In genomic region chr11:66391322-66391721, GRCh38 we compare ENCODE assay signal across 32 cellular contexts. TPM values are rescaled to one million over a fixed set of nuclear protein-coding genes. Genes with fewer than 3 reads are reported as not detected.
"Had no signal": no experiment of that assay in that cellular context is flagged by ENCODE, and none has a peak within 500 bp of the region (broad histone marks: within the 10 kb centered on the region; RNA-seq: fewer than 3 reads in every experiment).

No MANE protein-coding gene starts in this region.

- H3K36me3 ChIP-seq: colonic mucosa, gastrocnemius medialis, sigmoid colon, thoracic aorta, transverse colon, upper lobe of right lung, uterus had no signal

- H3K9me3 Mint-ChIP-seq: dendritic cell treated with granulocyte-macrophage colony-stimulating factor and Interleukin-4, amounts not matched to agents 40 ng/mL and 50 ng/mL, for 4 days; endodermal cell; mesothelial cell of epicardium; naive thymus-derived CD8-positive, alpha-beta T cell; stimulated activated effector memory CD8-positive, alpha-beta T cell treated with anti-CD3 and anti-CD28 coated beads, Interleukin-12 subunit alpha, Interleukin-12 subunit beta, amount 100 ng/mL, for 72 hours; stimulated activated naive CD8-positive, alpha-beta T cell treated with anti-CD3 and anti-CD28 coated beads, Interleukin-15, Interleukin-2, amounts not matched to agents 100 ng/mL and 50 ng/mL, for 24 hours had no signal

- H3K27ac ChIP-seq: colonic mucosa, epithelial cell of prostate, gastrocnemius medialis, psoas muscle, sigmoid colon, thoracic aorta, transverse colon, upper lobe of right lung, uterus had no signal

- FAIRE-seq: kidney had no signal

- H3K4me3 ChIP-seq: colonic mucosa, gastrocnemius medialis, lung, mucosa of descending colon, psoas muscle, sigmoid colon, thoracic aorta, transverse colon, upper lobe of right lung, uterus had no signal

- ATAC-seq: esophagus mucosa; gastrocnemius medialis; left lobe of liver; mucosa of descending colon; naive thymus-derived CD8-positive, alpha-beta T cell; psoas muscle; right cardiac atrium; stimulated activated effector memory CD8-positive, alpha-beta T cell treated with anti-CD3 and anti-CD28 coated beads, Interleukin-12 subunit alpha, Interleukin-12 subunit beta, amount 100 ng/mL, for 72 hours; upper lobe of right lung had no signal

- H3K36me3 Mint-ChIP-seq: mesothelial cell of epicardium; naive thymus-derived CD8-positive, alpha-beta T cell; stimulated activated effector memory CD8-positive, alpha-beta T cell treated with anti-CD3 and anti-CD28 coated beads, Interleukin-12 subunit alpha, Interleukin-12 subunit beta, amount 100 ng/mL, for 72 hours had no signal

- H3K4me3 Mint-ChIP-seq: dendritic cell treated with granulocyte-macrophage colony-stimulating factor and Interleukin-4, amounts not matched to agents 40 ng/mL and 50 ng/mL, for 4 days; endodermal cell; mesothelial cell of epicardium; naive thymus-derived CD8-positive, alpha-beta T cell; nephron progenitor cell; stimulated activated effector memory CD8-positive, alpha-beta T cell treated with anti-CD3 and anti-CD28 coated beads, Interleukin-12 subunit alpha, Interleukin-12 subunit beta, amount 100 ng/mL, for 72 hours; stimulated activated naive CD8-positive, alpha-beta T cell treated with anti-CD3 and anti-CD28 coated beads, Interleukin-15, Interleukin-2, amounts not matched to agents 100 ng/mL and 50 ng/mL, for 24 hours had no signal

- H3K27me3 ChIP-seq: colonic mucosa, gastrocnemius medialis, sigmoid colon, uterus had no signal

- H3K27me3 Mint-ChIP-seq: stimulated activated naive CD8-positive, alpha-beta T cell treated with anti-CD3 and anti-CD28 coated beads, Interleukin-15, Interleukin-2, amounts not matched to agents 100 ng/mL and 50 ng/mL, for 24 hours had no signal

- H3K4me1 ChIP-seq: colonic mucosa, uterus had no signal

- H3K27ac Mint-ChIP-seq: dendritic cell treated with granulocyte-macrophage colony-stimulating factor and Interleukin-4, amounts not matched to agents 40 ng/mL and 50 ng/mL, for 4 days; endodermal cell; mesothelial cell of epicardium; naive thymus-derived CD8-positive, alpha-beta T cell; nephron progenitor cell; stimulated activated effector memory CD8-positive, alpha-beta T cell treated with anti-CD3 and anti-CD28 coated beads, Interleukin-12 subunit alpha, Interleukin-12 subunit beta, amount 100 ng/mL, for 72 hours; stimulated activated naive CD8-positive, alpha-beta T cell treated with anti-CD3 and anti-CD28 coated beads, Interleukin-15, Interleukin-2, amounts not matched to agents 100 ng/mL and 50 ng/mL, for 24 hours had no signal

- DNase-seq: colonic mucosa; effector CD8-positive, alpha-beta T cell; endodermal cell; foreskin fibroblast; gastrocnemius medialis; head of caudate nucleus; kidney; mesenchymal stem cell; mucosa of descending colon; naive thymus-derived CD8-positive, alpha-beta T cell; nephron progenitor cell; nucleus accumbens; psoas muscle; right cardiac atrium; sigmoid colon; stimulated activated CD4-positive, alpha-beta T cell treated with anti-CD3 and anti-CD28 coated beads, Interleukin-2, amount 100 ng/mL, for 24 hours; stimulated activated CD4-positive, alpha-beta T cell treated with anti-CD3 and anti-CD28 coated beads, Interleukin-4, amount 100 ng/mL, for 24 hours; transverse colon; upper lobe of right lung; uterus had no signal

- H3K9me3 ChIP-seq: colonic mucosa, gastrocnemius medialis, mucosa of descending colon, psoas muscle, sigmoid colon, thoracic aorta, transverse colon, upper lobe of right lung, uterus had no signal

RNA-seq across cellular contexts. Expression of gene NPAS4, which starts 29.5 kb away (rescaled TPM):
- total RNA-seq: endodermal cell; esophagus mucosa; gastrocnemius medialis; glomerular endothelial cell; left lobe of liver; liver; naive thymus-derived CD8-positive, alpha-beta T cell; psoas muscle; renal cortical epithelial cell; upper lobe of right lung had no signal
- polyA plus RNA-seq: naive thymus-derived CD8-positive, alpha-beta T cell had no signal
